2 cellular contexts compared by ENCODE assay signal in genomic region chr17:81332118-81332834, GRCh38.
TF ChIP-seq lines count a peak whose summit lies in the region.

No MANE protein-coding gene starts in this region.

TF ChIP-seq in HepG2, 621 proteins besides CTCF, POLR2A, EP300 and RAD21 (continued from another document and continues in another):
- TF ChIP-seq ZSCAN25 (CRISPR knock-in tag; IDR thresholded peaks at IDR 0.05) (0 out of 2 replicates have a peak, but pooled peaks have one; percentile 30), ARID4A (CRISPR knock-in tag; IDR thresholded peaks at IDR 0.05; ENCODE audit: borderline replicate concordance) (no peak), ZNF143 (CRISPR knock-in tag; IDR thresholded peaks at IDR 0.05) (no peak), ZMAT3 (CRISPR knock-in tag; conservative IDR thresholded peaks at IDR 0.05) (no peak), ZNF362 (CRISPR knock-in tag; IDR thresholded peaks at IDR 0.05; ENCODE audit: borderline replicate concordance) (no peak), ZNF263 (CRISPR knock-in tag; IDR thresholded peaks at IDR 0.05) (no peak), ZNF121 (CRISPR knock-in tag; IDR thresholded peaks at IDR 0.05) (peak; percentile 95), ZBTB10 (CRISPR knock-in tag; IDR thresholded peaks at IDR 0.05; ENCODE audit: borderline replicate concordance) (no peak), ZNF589 (CRISPR knock-in tag; conservative IDR thresholded peaks at IDR 0.05) (no peak), NRL (CRISPR knock-in tag; IDR thresholded peaks at IDR 0.05; ENCODE audit: borderline replicate concordance) (peak; percentile 17; the same call in 1 of the 2 replicates), ZNF670 (CRISPR knock-in tag; IDR thresholded peaks at IDR 0.05; ENCODE audit: borderline replicate concordance) (no peak), HNF1B (CRISPR knock-in tag; IDR thresholded peaks at IDR 0.05) (no peak), ZNF543 (CRISPR knock-in tag; IDR thresholded peaks at IDR 0.05) (no peak), ZNF720 (CRISPR knock-in tag; IDR thresholded peaks at IDR 0.05) (no peak), IKZF5 (CRISPR knock-in tag; IDR thresholded peaks at IDR 0.05) (no peak), RBAK (CRISPR knock-in tag; IDR thresholded peaks at IDR 0.05) (no peak), FOSL1 (CRISPR knock-in tag; IDR thresholded peaks at IDR 0.05; ENCODE audit: borderline replicate concordance) (no peak)

TF ChIP-seq in WTC11, 78 proteins besides CTCF, POLR2A, EP300 and RAD21 (continued from another document):
- TF ChIP-seq AFF4 (CRISPR knock-in tag; IDR thresholded peaks at IDR 0.05; ENCODE audit: borderline replicate concordance): no peak
TF ChIP-seq in WTC11: peak in this region for 1.
